ENCODE assay signal across 20 cellular contexts in the genomic region with DNA sequence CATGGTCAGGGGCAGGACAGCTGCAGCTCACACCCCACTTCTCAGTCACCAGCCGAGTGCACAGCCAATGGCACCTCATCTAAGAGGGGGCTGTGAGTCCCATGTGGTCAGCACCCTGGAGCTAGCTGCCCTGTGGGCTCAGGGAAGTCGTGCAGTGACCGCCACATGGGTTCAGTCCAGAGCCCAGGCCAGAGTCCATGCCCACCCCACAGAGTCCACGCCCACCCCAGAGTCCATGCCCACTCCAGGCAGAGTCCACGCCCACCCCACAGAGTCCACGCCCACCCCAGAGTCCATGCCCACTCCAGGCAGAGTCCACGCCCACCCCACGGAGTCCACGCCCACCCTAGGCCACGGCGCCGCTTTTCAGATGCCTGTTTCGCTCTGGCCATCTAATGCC. TPM values are rescaled to one million over a fixed set of nuclear protein-coding genes. Genes with fewer than 3 reads are reported as not detected.
DNase-seq lines count a peak whose midpoint lies in the region; ATAC-seq, FAIRE-seq and TF ChIP-seq lines count a peak whose summit lies in the region.
"Had no signal": no experiment of that assay in that cellular context is flagged by ENCODE, and none has a peak within 500 bp of the region (broad histone marks: within the 10 kb centered on the region; RNA-seq: fewer than 3 reads in every experiment).

No MANE protein-coding gene starts in this region.

- peaks cover 15% of the 10 kb centered on the region for H3K36me3 ChIP-seq in astrocyte (ENCODE audit: insufficient read depth, low read length)
- H3K36me3 ChIP-seq: adrenal gland, cardiac muscle cell, Peyer's patch, right atrium auricular region, thyroid gland had no signal

- H3K4me3 ChIP-seq in A549 = no peak overlapping the region
- H3K4me3 ChIP-seq in astrocyte (ENCODE audit: insufficient read depth, low read depth, low read length) = no peak overlapping the region
- H3K4me3 ChIP-seq: adrenal gland, cardiac muscle cell, GM23248, Peyer's patch, right atrium auricular region, SK-N-MC, thyroid gland had no signal

- 49% methylated on average over 4 of the region's 13 CpGs for WGBS in A549 (ENCODE audit: missing lambda C conversion rate)

- H3K27ac ChIP-seq in A549 (peak overlapping the region; percentile 97 to 99), astrocyte (ENCODE audit: low read depth, low read length) (no peak overlapping the region)
- H3K27ac ChIP-seq: adrenal gland, cardiac muscle cell, GM23248, Peyer's patch, SK-N-MC, thyroid gland had no signal

- TF ChIP-seq CTCF in A549 (IDR thresholded peaks at IDR 0.05) = no peak
- no peak for TF ChIP-seq CTCF in astrocyte (IDR thresholded peaks at IDR 0.05; ENCODE audit: insufficient read depth, low read depth, low read length)

- peaks cover 100% of the 10 kb centered on the region for H3K4me1 ChIP-seq in A549
- no peaks in the 10 kb centered on the region for H3K4me1 ChIP-seq in astrocyte (ENCODE audit: insufficient read depth, low read length)

- CTCF ChIA-PET in A549 (lab: Yijun Ruan, JAX) = interaction anchor here (0.8 to 15.2 kb wide), 7 partner anchors 9 to 461 kb away, joined by 3 to 246 read pairs (median 19); a partner anchor contains a TSS

- H3K4me2 ChIP-seq in A549 (peak overlapping the region; percentile 79), astrocyte (ENCODE audit: low read length) (no peak overlapping the region)

- FAIRE-seq in A549 (lab: Jason Lieb, UNC) (no peak), astrocyte (lab: Jason Lieb, UNC) (no peak)

- no peak for TF ChIP-seq EP300 in A549 (IDR thresholded peaks at IDR 0.05)

- H3K27me3 ChIP-seq in astrocyte (ENCODE audit: insufficient read depth, low read length) = no peaks in the 10 kb centered on the region
- H3K27me3 ChIP-seq: adrenal gland, cardiac muscle cell, dorsolateral prefrontal cortex, Peyer's patch, right atrium auricular region, thyroid gland had no signal

- H3K9me3 Mint-ChIP-seq in astrocyte (ENCODE audit: unreplicated experiment) = peaks cover 3% of the 10 kb centered on the region
- no peaks in the 10 kb centered on the region for H3K9me3 Mint-ChIP-seq in activated T-helper 2 cell treated with anti-CD3 and anti-CD28 coated beads, Interferon-gamma antibody, Interleukin-2, Interleukin-4, amounts not matched to agents 10 μg/mL and 5 μg/mL and 100 μg/mL, durations not matched to agents 14 hours and 24 hours and 36 hours

- no peak overlapping the region for H3K9ac ChIP-seq in astrocyte (ENCODE audit: low read length)
- H3K9ac ChIP-seq: GM23248 had no signal

- peak overlapping the region; percentile 37 for H3K27ac Mint-ChIP-seq in astrocyte (ENCODE audit: unreplicated experiment)
- H3K27ac Mint-ChIP-seq in activated T-helper 2 cell treated with anti-CD3 and anti-CD28 coated beads, Interferon-gamma antibody, Interleukin-2, Interleukin-4, amounts not matched to agents 10 μg/mL and 5 μg/mL and 100 μg/mL, durations not matched to agents 14 hours and 24 hours and 36 hours = no peak overlapping the region

- no peak overlapping the region for H2AFZ ChIP-seq in astrocyte (ENCODE audit: low read depth, low read length)
- H2AFZ ChIP-seq: GM23248 had no signal

- DNase-seq in A549 (ENCODE audit: low read depth in 1 of 2, low spot score in 1 of 2) (peak in 1 of 2 experiments; percentile 73), astrocyte (ENCODE audit: low read depth) (no peak), myocyte (ENCODE audit: low read depth) (peak; percentile 59), midbrain (lab: John Stamatoyannopoulos, UW) (no peak)
- DNase-seq in activated T-helper 2 cell treated with anti-CD3 and anti-CD28 coated beads, Interferon-gamma antibody, Interleukin-2, Interleukin-4, amounts not matched to agents 10 μg/mL and 5 μg/mL and 100 μg/mL, durations not matched to agents 14 hours and 24 hours and 36 hours (ENCODE audit: low spot score) = no peak
- DNase-seq: activated CD4-positive, CD25-positive, alpha-beta regulatory T cell; adrenal gland; dorsolateral prefrontal cortex; erythroblast; GM23248; NCI-H226; Peyer's patch; T-helper 9 cell; thyroid gland had no signal

- ATAC-seq in A549 = peak; percentile 13 to 43
- no peak for ATAC-seq in HG03039 (IDR thresholded peaks at IDR 0.05; ENCODE audit: unreplicated experiment)
- no peak for ATAC-seq in HG03159 (IDR thresholded peaks at IDR 0.05; ENCODE audit: unreplicated experiment)

- H4K20me1 ChIP-seq in astrocyte (ENCODE audit: insufficient read depth, low read length) = peaks cover 98% of the 10 kb centered on the region

- H3K9me3 ChIP-seq in A549 (no peaks in the 10 kb centered on the region), astrocyte (ENCODE audit: insufficient read depth, low read depth, low read length) (no peaks in the 10 kb centered on the region)
- H3K9me3 ChIP-seq: adrenal gland, Peyer's patch, right atrium auricular region, thyroid gland had no signal

- no peak overlapping the region for H3K4me3 Mint-ChIP-seq in astrocyte (ENCODE audit: unreplicated experiment)
- no peak overlapping the region for H3K4me3 Mint-ChIP-seq in activated T-helper 2 cell treated with anti-CD3 and anti-CD28 coated beads, Interferon-gamma antibody, Interleukin-2, Interleukin-4, amounts not matched to agents 10 μg/mL and 5 μg/mL and 100 μg/mL, durations not matched to agents 14 hours and 24 hours and 36 hours (ENCODE audit: low read depth)

- peaks cover 10% of the 10 kb centered on the region for H3K36me3 Mint-ChIP-seq in astrocyte (ENCODE audit: low read depth, unreplicated experiment)
- peaks cover 66% of the 10 kb centered on the region for H3K36me3 Mint-ChIP-seq in activated T-helper 2 cell treated with anti-CD3 and anti-CD28 coated beads, Interferon-gamma antibody, Interleukin-2, Interleukin-4, amounts not matched to agents 10 μg/mL and 5 μg/mL and 100 μg/mL, durations not matched to agents 14 hours and 24 hours and 36 hours (ENCODE audit: low read depth)

- no peaks in the 10 kb centered on the region for H3K27me3 Mint-ChIP-seq in astrocyte (ENCODE audit: low read depth, unreplicated experiment)
- H3K27me3 Mint-ChIP-seq in activated T-helper 2 cell treated with anti-CD3 and anti-CD28 coated beads, Interferon-gamma antibody, Interleukin-2, Interleukin-4, amounts not matched to agents 10 μg/mL and 5 μg/mL and 100 μg/mL, durations not matched to agents 14 hours and 24 hours and 36 hours (ENCODE audit: low read depth) = no peaks in the 10 kb centered on the region

- intact Hi-C loops in activated T-helper 2 cell treated with anti-CD3 and anti-CD28 coated beads, Interferon-gamma antibody, Interleukin-2, Interleukin-4, amounts not matched to agents 10 μg/mL and 5 μg/mL and 100 μg/mL, durations not matched to agents 14 hours and 24 hours and 36 hours (cut with micrococcal nuclease) = no loop called here

- POLR2A ChIA-PET in A549 (lab: Yijun Ruan, JAX) = interaction anchor here (1.0 to 1.3 kb wide), 3 partner anchors 21 to 66 kb away, joined by 3 to 4 read pairs (median 3); no protein-coding TSS in a partner anchor

- no peak for TF ChIP-seq RAD21 in A549 (conservative IDR thresholded peaks at IDR 0.05 in 1 of 2, IDR thresholded peaks at IDR 0.05 in 1 of 2)

- peaks cover 94% of the 10 kb centered on the region for H3K79me2 ChIP-seq in astrocyte (ENCODE audit: insufficient read depth, low read length)

- TF ChIP-seq POLR2A in A549 (IDR thresholded peaks at IDR 0.05; ENCODE audit: low read length) (no peak), GM15510 (IDR thresholded peaks at IDR 0.05; ENCODE audit: borderline replicate concordance, extremely low read depth, insufficient read length) (peak; percentile 1)

- H3K4me1 Mint-ChIP-seq in astrocyte (ENCODE audit: low read depth, unreplicated experiment) = peaks cover 25% of the 10 kb centered on the region
- peaks cover 11% of the 10 kb centered on the region for H3K4me1 Mint-ChIP-seq in activated T-helper 2 cell treated with anti-CD3 and anti-CD28 coated beads, Interferon-gamma antibody, Interleukin-2, Interleukin-4, amounts not matched to agents 10 μg/mL and 5 μg/mL and 100 μg/mL, durations not matched to agents 14 hours and 24 hours and 36 hours (ENCODE audit: low read depth)

TF ChIP-seq in A549, 52 proteins besides CTCF, POLR2A, EP300 and RAD21:
- TF ChIP-seq, protein P1, sequence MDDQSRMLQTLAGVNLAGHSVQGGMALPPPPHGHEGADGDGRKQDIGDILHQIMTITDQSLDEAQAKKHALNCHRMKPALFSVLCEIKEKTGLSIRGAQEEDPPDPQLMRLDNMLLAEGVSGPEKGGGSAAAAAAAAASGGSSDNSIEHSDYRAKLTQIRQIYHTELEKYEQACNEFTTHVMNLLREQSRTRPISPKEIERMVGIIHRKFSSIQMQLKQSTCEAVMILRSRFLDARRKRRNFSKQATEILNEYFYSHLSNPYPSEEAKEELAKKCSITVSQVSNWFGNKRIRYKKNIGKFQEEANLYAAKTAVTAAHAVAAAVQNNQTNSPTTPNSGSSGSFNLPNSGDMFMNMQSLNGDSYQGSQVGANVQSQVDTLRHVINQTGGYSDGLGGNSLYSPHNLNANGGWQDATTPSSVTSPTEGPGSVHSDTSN (IDR thresholded peaks at IDR 0.05) = no peak

RNA-seq across cellular contexts. Expression of a gene that starts 24.1 kb away (rescaled TPM):
- 265 and 326 TPM in 2 replicates for polyA plus RNA-seq in A549 (2011; rRNA removed)
- polyA plus RNA-seq in A549 (2012; cell fraction: cytosol; rRNA removed) = 971 and 1,312 TPM in 2 replicates
- polyA plus RNA-seq in A549 (2012; cell fraction: nucleus; rRNA removed) = 1,440 and 1,925 TPM in 2 replicates
- 903 to 1,096 TPM (median 972 TPM) in 3 replicates for polyA plus RNA-seq in A549 (2017; fragmentation: RNase III; extraction: RNeasy Plus Mini Kit Qiagen cat#74134 plus additional on column Dnase treatment)
- polyA minus RNA-seq in A549 (2011; rRNA and poly(A)+ RNA removed) = 237 and 354 TPM in 2 replicates
- 815 and 816 TPM in 2 replicates for total RNA-seq in astrocyte
- 47.1 and 48.6 TPM in 2 replicates for total RNA-seq in myocyte
- 469 TPM for polyA plus RNA-seq in myocyte (2012)
- total RNA-seq in activated T-helper 2 cell treated with anti-CD3 and anti-CD28 coated beads, Interferon-gamma antibody, Interleukin-2, Interleukin-4, amounts not matched to agents 10 μg/mL and 5 μg/mL and 100 μg/mL, durations not matched to agents 14 hours and 24 hours and 36 hours = 271 TPM in 2 replicates

Comparison
In these comparisons a context has a peak if more than half of its experiments do, and no peak if none do; other contexts are left out.
1. ATAC-seq: peak in A549 (2 of 2); none in HG03039 (single experiment) and HG03159 (single experiment).